1 cellular context compared by ENCODE assay signal in the genomic region with DNA sequence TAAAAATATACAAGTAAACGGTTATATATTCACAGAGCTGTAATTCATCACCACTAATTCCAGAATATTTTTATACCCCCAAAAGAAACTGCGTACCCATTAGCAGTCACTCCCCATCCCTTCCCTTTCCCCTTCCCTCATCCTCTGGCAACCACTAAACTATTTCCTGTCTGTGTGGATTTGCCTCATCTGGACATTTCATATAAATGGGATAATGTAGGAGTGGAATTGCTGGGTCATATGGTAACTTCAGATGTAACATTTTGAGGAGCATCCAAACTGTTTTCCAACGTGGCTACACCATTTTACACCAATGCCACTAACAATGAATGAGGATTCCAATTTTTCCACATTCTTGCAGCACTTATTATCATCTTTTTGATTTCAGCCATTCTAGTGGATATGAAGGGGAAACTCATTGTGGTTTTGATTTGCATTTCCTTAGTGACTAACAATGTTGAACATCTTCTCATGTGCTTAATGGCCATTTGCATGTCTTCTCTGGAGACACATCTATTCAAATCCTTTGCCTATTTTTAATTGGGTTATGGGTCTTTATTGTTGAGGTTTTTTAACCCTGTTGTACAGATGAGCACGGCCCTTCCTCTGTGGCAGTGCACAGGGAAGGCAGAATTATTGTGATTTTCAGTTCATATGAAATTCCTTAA.
TF ChIP-seq lines count a peak whose summit lies in the region.

No MANE protein-coding gene starts in this region.

TF ChIP-seq in GM12878, 131 proteins besides CTCF, POLR2A, EP300 and RAD21 (continued from another document):
- TF ChIP-seq, protein P1, sequence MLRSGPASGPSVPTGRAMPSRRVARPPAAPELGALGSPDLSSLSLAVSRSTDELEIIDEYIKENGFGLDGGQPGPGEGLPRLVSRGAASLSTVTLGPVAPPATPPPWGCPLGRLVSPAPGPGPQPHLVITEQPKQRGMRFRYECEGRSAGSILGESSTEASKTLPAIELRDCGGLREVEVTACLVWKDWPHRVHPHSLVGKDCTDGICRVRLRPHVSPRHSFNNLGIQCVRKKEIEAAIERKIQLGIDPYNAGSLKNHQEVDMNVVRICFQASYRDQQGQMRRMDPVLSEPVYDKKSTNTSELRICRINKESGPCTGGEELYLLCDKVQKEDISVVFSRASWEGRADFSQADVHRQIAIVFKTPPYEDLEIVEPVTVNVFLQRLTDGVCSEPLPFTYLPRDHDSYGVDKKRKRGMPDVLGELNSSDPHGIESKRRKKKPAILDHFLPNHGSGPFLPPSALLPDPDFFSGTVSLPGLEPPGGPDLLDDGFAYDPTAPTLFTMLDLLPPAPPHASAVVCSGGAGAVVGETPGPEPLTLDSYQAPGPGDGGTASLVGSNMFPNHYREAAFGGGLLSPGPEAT (IDR thresholded peaks at IDR 0.05; ENCODE audit: low read depth) = no peak
- TF ChIP-seq NRF1 (conservative IDR thresholded peaks at IDR 0.05; ENCODE audit: low read depth, low read length) = no peak
- TF ChIP-seq, protein P2, sequence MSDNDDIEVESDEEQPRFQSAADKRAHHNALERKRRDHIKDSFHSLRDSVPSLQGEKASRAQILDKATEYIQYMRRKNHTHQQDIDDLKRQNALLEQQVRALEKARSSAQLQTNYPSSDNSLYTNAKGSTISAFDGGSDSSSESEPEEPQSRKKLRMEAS (IDR thresholded peaks at IDR 0.05; ENCODE audit: low read depth, low read length) = no peak
